1 cellular context compared by ENCODE assay signal in genomic region chr10:119139464-119140067, GRCh38.
TF ChIP-seq lines count a peak whose summit lies in the region.

No MANE protein-coding gene starts in this region.

TF ChIP-seq in IMR-90, 13 proteins besides CTCF, POLR2A, EP300 and RAD21:
- no peak for TF ChIP-seq MAFK (IDR thresholded peaks at IDR 0.05; ENCODE audit: low read depth, low read length)
- peak; percentile 48 for TF ChIP-seq SMC3 (IDR thresholded peaks at IDR 0.05; ENCODE audit: low read depth, low read length)
